In the genomic region with DNA sequence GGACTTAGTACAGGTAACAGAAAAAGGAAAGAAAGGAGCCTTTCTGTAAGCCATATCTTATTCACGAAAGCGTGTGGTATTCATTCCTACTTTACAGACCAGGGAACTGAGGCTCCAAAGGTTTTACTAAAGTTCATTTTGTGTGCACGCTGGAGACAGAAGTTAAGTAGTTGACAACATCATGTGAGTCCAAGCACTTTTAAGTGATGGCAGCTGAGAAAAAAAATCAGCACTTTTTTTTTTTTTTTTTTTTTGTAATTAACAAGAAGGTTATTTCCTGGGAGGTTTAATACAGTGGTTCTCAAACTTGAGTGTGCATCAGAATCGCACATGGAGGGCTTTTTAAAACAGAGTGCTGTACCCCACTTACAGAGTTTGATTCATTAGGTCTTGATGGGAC, we compare ENCODE assay signal across 10 cellular contexts. TPM values are rescaled to one million over a fixed set of nuclear protein-coding genes. Genes with fewer than 3 reads are reported as not detected.
A peak's percentile ranks its signal among the peaks of the same experiment; 100 is the strongest.
DNase-seq lines count a peak whose midpoint lies in the region; ATAC-seq and TF ChIP-seq lines count a peak whose summit lies in the region.
"Had no signal": no experiment of that assay in that cellular context is flagged by ENCODE, and none has a peak within 500 bp of the region (broad histone marks: within the 10 kb centered on the region; RNA-seq: fewer than 3 reads in every experiment).

No MANE protein-coding gene starts in this region.

- DNase-seq in GM06990 (ENCODE audit: extremely low read depth, insufficient read length) (no peak), NB4 (ENCODE audit: low read depth) (no peak), osteocyte (ENCODE audit: extremely low spot score, unreplicated experiment) (no peak), GM13976 (ENCODE audit: low spot score) (no peak), sciatic nerve (ENCODE audit: low spot score) (no peak), GM03348 (ENCODE audit: low spot score) (no peak), thyroid gland (no peak)
- no peak for DNase-seq in effector memory CD8-positive, alpha-beta T cell
- DNase-seq: GOT3, head of caudate nucleus had no signal

- H3K36me3 ChIP-seq in GM06990 (ENCODE audit: control insufficient read depth, insufficient read depth, low read length), result no peaks in the 10 kb centered on the region; the same call in 1 of the 2 replicates
- H3K36me3 ChIP-seq in thyroid gland, result no peaks in the 10 kb centered on the region

- H3K4me1 Mint-ChIP-seq in effector memory CD8-positive, alpha-beta T cell (ENCODE audit: low read depth in 2 of 2), result peaks cover 35 to 64% of the 10 kb centered on the region in 2 donors
- H3K4me1 Mint-ChIP-seq in osteocyte (ENCODE audit: unreplicated experiment), result peaks cover 41% of the 10 kb centered on the region

- no peak for ATAC-seq in effector memory CD8-positive, alpha-beta T cell (replicated peaks)
- ATAC-seq in sciatic nerve, result no peak

- H3K27me3 Mint-ChIP-seq in effector memory CD8-positive, alpha-beta T cell, result no peaks in the 10 kb centered on the region
- H3K27me3 Mint-ChIP-seq in osteocyte (ENCODE audit: unreplicated experiment), result no peaks in the 10 kb centered on the region

- TF ChIP-seq CTCF in GM06990 (IDR thresholded peaks at IDR 0.05; ENCODE audit: insufficient read depth, low read length, poor library complexity, severe bottlenecking) (no peak), NB4 (IDR thresholded peaks at IDR 0.05; ENCODE audit: low read depth, low read length) (no peak), osteocyte (IDR thresholded peaks at IDR 0.05) (no peak), GM13976 (IDR thresholded peaks at IDR 0.05; ENCODE audit: borderline replicate concordance, control extremely low read depth, extremely low read depth, insufficient read depth, missing control alignments) (no peak), thyroid gland (IDR thresholded peaks at IDR 0.05) (no peak)

- H3K27me3 ChIP-seq in GM06990 (replicated peaks; ENCODE audit: control insufficient read depth, insufficient read depth, low read length) (no peaks in the 10 kb centered on the region), thyroid gland (no peaks in the 10 kb centered on the region)

- H3K4me3 ChIP-seq in GM06990 (replicated peaks; ENCODE audit: low read depth, low read length) (peak overlapping the region; percentile 92), NB4 (ENCODE audit: low read depth, low read length) (peak overlapping the region; percentile 94), thyroid gland (replicated peaks in 1 of 3) (no peak overlapping the region)

- peak overlapping the region; percentile 16 to 97 for H3K27ac Mint-ChIP-seq in effector memory CD8-positive, alpha-beta T cell
- peak overlapping the region; percentile 94 for H3K27ac Mint-ChIP-seq in osteocyte (ENCODE audit: unreplicated experiment)

- peak overlapping the region; percentile 96 to 98 for H3K4me3 Mint-ChIP-seq in effector memory CD8-positive, alpha-beta T cell
- peak overlapping the region; percentile 98 for H3K4me3 Mint-ChIP-seq in osteocyte (ENCODE audit: unreplicated experiment)

- intact Hi-C loops in sciatic nerve (cut with DNase I), result no loop called here
- intact Hi-C loops in thyroid gland (cut with DNase I), result no loop called here

- H3K9me3 Mint-ChIP-seq in effector memory CD8-positive, alpha-beta T cell, result no peaks in the 10 kb centered on the region
- H3K9me3 Mint-ChIP-seq in osteocyte (ENCODE audit: unreplicated experiment), result peaks cover under 1% of the 10 kb centered on the region

- TF ChIP-seq POLR2A in NB4 (IDR thresholded peaks at IDR 0.05; ENCODE audit: extremely low read depth, insufficient read length) (no peak), thyroid gland (IDR thresholded peaks at IDR 0.05) (no peak)

- H3K9me3 ChIP-seq in thyroid gland, result no peaks in the 10 kb centered on the region

- H3K4me1 ChIP-seq in thyroid gland, result peaks cover 25 to 28% of the 10 kb centered on the region in 2 donors

- no peak overlapping the region for H3K27ac ChIP-seq in thyroid gland

- H3K36me3 Mint-ChIP-seq in effector memory CD8-positive, alpha-beta T cell (ENCODE audit: insufficient read depth), result peaks cover 19% of the 10 kb centered on the region
- H3K36me3 Mint-ChIP-seq in osteocyte (ENCODE audit: unreplicated experiment), result peaks cover 4% of the 10 kb centered on the region

- WGBS in thyroid gland, 2 donors, result 81 to 84% methylated on average over 4 of the region's 4 CpGs

- in situ Hi-C loops in GM13976 (cut with MboI; ENCODE audit: low sequenced_read_pairs, unreplicated experiment), result no loop called here

RNA-seq across cellular contexts. Expression of gene DNAJC3, which starts 2.0 kb away (rescaled TPM):
- total RNA-seq in osteocyte, result 45.9 and 47.8 TPM in 2 replicates
- 49.9 TPM for total RNA-seq in sciatic nerve
- 100 to 1,000 TPM in 3 of 4 donors, 10 to 100 TPM in 1; 92.2 to 164 (median 125) TPM for total RNA-seq in thyroid gland

RNA-seq across cellular contexts. Expression of gene DZIP1, which starts 34.5 kb away (rescaled TPM):
- total RNA-seq in osteocyte (45.0 and 50.8 TPM in 2 replicates), sciatic nerve (34.5 TPM), thyroid gland (1 to 10 TPM; 4.3 to 8.5 (median 6.3) TPM)

Comparison
In these comparisons a context has a peak if more than half of its experiments do, and no peak if none do; other contexts are left out.
1. H3K4me3 ChIP-seq: peak in GM06990 (single experiment) and NB4 (single experiment); none in thyroid gland (0 of 3).